In the genomic region with DNA sequence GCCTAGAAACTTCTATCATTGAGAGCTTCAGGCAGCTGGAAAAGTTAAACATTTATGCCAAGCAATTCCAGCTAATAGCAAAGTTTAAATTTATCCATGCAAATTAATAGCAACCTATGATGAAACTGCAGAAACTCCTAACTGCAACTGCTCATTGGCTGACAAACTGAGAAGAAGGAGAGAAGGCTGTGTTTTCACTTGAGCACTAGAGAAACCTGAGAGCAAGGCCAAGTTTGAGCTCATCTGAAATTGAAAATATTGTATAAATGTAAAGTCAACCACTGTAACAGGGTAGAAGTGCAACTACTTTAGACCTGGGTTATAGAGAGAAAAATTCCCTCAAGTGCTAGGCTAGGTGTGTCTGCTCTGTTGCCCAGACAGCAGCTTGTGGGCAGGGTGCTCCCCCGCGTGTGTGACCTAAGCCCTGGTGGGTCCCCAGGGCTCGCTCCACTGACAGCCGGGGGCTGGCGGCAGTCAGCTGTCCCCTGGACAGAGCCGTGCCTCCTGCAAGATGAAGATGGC, we compare ENCODE assay signal across 14 cellular contexts. TPM values are rescaled to one million over a fixed set of nuclear protein-coding genes. Genes with fewer than 3 reads are reported as not detected.
DNase-seq lines count a peak whose midpoint lies in the region; ATAC-seq, FAIRE-seq and TF ChIP-seq lines count a peak whose summit lies in the region.
"Had no signal": no experiment of that assay in that cellular context is flagged by ENCODE, and none has a peak within 500 bp of the region (broad histone marks: within the 10 kb centered on the region; RNA-seq: fewer than 3 reads in every experiment).

No MANE protein-coding gene starts in this region.

- ATAC-seq in GM21381 (IDR thresholded peaks at IDR 0.05; ENCODE audit: unreplicated experiment) (peak; percentile 69), HG03159 (IDR thresholded peaks at IDR 0.05; ENCODE audit: unreplicated experiment) (peak; percentile 68)
- ATAC-seq: activated naive CD8-positive, alpha-beta T cell treated with anti-CD3 and anti-CD28 coated beads, Interleukin-2, amount 50 U/mL, for 24 hours had no signal

- DNase-seq in GM12891 (ENCODE audit: insufficient read length, low spot score) (peak; percentile 35), glutamatergic neuron (peak; percentile 45), D341Med (ENCODE audit: low spot score) (no peak), HAP-1 (ENCODE audit: low spot score in 2 of 2) (no peak), anterior cingulate cortex (lab: John Stamatoyannopoulos, UW) (no peak), NCI-H2171 treated with DMSO at 0.1 percent for 48 hours (lab: John Stamatoyannopoulos, UW) (no peak)
- DNase-seq: activated naive CD8-positive, alpha-beta T cell treated with anti-CD3 and anti-CD28 coated beads, Interleukin-2, amount 50 U/mL, for 24 hours; GOT3; NCI-H1930 had no signal

- peaks cover 12% of the 10 kb centered on the region for H3K4me1 Mint-ChIP-seq in glutamatergic neuron (ENCODE audit: low read depth, unreplicated experiment)
- H3K4me1 Mint-ChIP-seq: activated naive CD8-positive, alpha-beta T cell treated with anti-CD3 and anti-CD28 coated beads, Interleukin-2, amount 50 U/mL, for 24 hours had no signal

- no peaks in the 10 kb centered on the region for H3K27me3 ChIP-seq in HAP-1 (ENCODE audit: low read depth)
- H3K27me3 ChIP-seq: BLaER1 treated with 17β-estradiol and CSF1 and Interleukin-3, amounts not matched to agents 10 nM and 100 nM; neutrophil had no signal

- no peak overlapping the region for H3K4me3 ChIP-seq in HAP-1
- H3K4me3 ChIP-seq: BLaER1 treated with 17β-estradiol and CSF1 and Interleukin-3, amounts not matched to agents 10 nM and 100 nM had no signal

- H3K4me1 ChIP-seq in HAP-1, result no peaks in the 10 kb centered on the region

- in situ Hi-C loops in HAP-1 (cut with MboI; ENCODE audit: low sequenced_read_pairs), result no loop called here

- no peaks in the 10 kb centered on the region for H3K9me3 ChIP-seq in HAP-1
- H3K9me3 ChIP-seq: BLaER1 treated with 17β-estradiol and CSF1 and Interleukin-3, amounts not matched to agents 10 nM and 100 nM; neutrophil had no signal

- H3K27ac Mint-ChIP-seq in glutamatergic neuron (ENCODE audit: unreplicated experiment), result peak overlapping the region; percentile 63
- H3K27ac Mint-ChIP-seq: activated naive CD8-positive, alpha-beta T cell treated with anti-CD3 and anti-CD28 coated beads, Interleukin-2, amount 50 U/mL, for 24 hours; T-helper 1 cell treated with Interleukin-12 subunit alpha and Interleukin-12 subunit beta and Interleukin-4 antibody, amounts not matched to agents 30 μg/mL and 1 μg/mL, for 36 hours had no signal

- no peaks in the 10 kb centered on the region for H3K36me3 ChIP-seq in HAP-1 (replicated peaks)

- no peak overlapping the region for H3K4me3 Mint-ChIP-seq in glutamatergic neuron (ENCODE audit: unreplicated experiment)
- H3K4me3 Mint-ChIP-seq: activated naive CD8-positive, alpha-beta T cell treated with anti-CD3 and anti-CD28 coated beads, Interleukin-2, amount 50 U/mL, for 24 hours; T-helper 1 cell treated with Interleukin-12 subunit alpha and Interleukin-12 subunit beta and Interleukin-4 antibody, amounts not matched to agents 30 μg/mL and 1 μg/mL, for 36 hours had no signal

- no peak for TF ChIP-seq POLR2A in GM12891 (IDR thresholded peaks at IDR 0.05; ENCODE audit: low read depth, low read length)

- peak; percentile 88 for FAIRE-seq in GM12891 (lab: Jason Lieb, UNC)

- no peak for TF ChIP-seq CTCF in glutamatergic neuron (IDR thresholded peaks at IDR 0.05; ENCODE audit: partially characterized antibody, unreplicated experiment)

- peaks cover 3% of the 10 kb centered on the region for H3K27me3 Mint-ChIP-seq in glutamatergic neuron (ENCODE audit: unreplicated experiment)
- H3K27me3 Mint-ChIP-seq: activated naive CD8-positive, alpha-beta T cell treated with anti-CD3 and anti-CD28 coated beads, Interleukin-2, amount 50 U/mL, for 24 hours had no signal

- no peaks in the 10 kb centered on the region for H3K36me3 Mint-ChIP-seq in glutamatergic neuron (ENCODE audit: unreplicated experiment)

- peaks cover 3% of the 10 kb centered on the region for H3K9me3 Mint-ChIP-seq in glutamatergic neuron (ENCODE audit: unreplicated experiment)
- H3K9me3 Mint-ChIP-seq: activated naive CD8-positive, alpha-beta T cell treated with anti-CD3 and anti-CD28 coated beads, Interleukin-2, amount 50 U/mL, for 24 hours; T-helper 1 cell treated with Interleukin-12 subunit alpha and Interleukin-12 subunit beta and Interleukin-4 antibody, amounts not matched to agents 30 μg/mL and 1 μg/mL, for 36 hours had no signal

TF ChIP-seq in GM12891, 5 proteins besides CTCF, POLR2A, EP300 and RAD21:
- TF ChIP-seq PAX5 (IDR thresholded peaks at IDR 0.05; ENCODE audit: insufficient read depth, low read length, severe bottlenecking), result no peak
- no peak for TF ChIP-seq POLR2AphosphoS5 (IDR thresholded peaks at IDR 0.05; ENCODE audit: low read depth, low read length)
- TF ChIP-seq SPI1 (IDR thresholded peaks at IDR 0.05; ENCODE audit: low read depth, low read length), result no peak
- no peak for TF ChIP-seq TAF1 (IDR thresholded peaks at IDR 0.05; ENCODE audit: low read depth, low read length)
- no peak for TF ChIP-seq POU2F2 (IDR thresholded peaks at IDR 0.05; ENCODE audit: low read depth, low read length)

RNA-seq across cellular contexts. Expression of a gene that starts 50.2 kb away (rescaled TPM):
- 2.6 TPM for polyA plus RNA-seq in GM12891 (2012; ENCODE audit: low read depth, missing spikeins)
- total RNA-seq in glutamatergic neuron (ENCODE audit: unreplicated experiment), result 14.0 TPM

Comparison
In these comparisons a context has a peak if more than half of its experiments do, and no peak if none do; other contexts are left out.
1. DNase-seq: peak in GM12891 (single experiment) and glutamatergic neuron (single experiment); none in D341Med (single experiment), HAP-1 (0 of 2), anterior cingulate cortex (0 of 58) and NCI-H2171 treated with DMSO at 0.1 percent for 48 hours (single experiment).